In the genomic region with DNA sequence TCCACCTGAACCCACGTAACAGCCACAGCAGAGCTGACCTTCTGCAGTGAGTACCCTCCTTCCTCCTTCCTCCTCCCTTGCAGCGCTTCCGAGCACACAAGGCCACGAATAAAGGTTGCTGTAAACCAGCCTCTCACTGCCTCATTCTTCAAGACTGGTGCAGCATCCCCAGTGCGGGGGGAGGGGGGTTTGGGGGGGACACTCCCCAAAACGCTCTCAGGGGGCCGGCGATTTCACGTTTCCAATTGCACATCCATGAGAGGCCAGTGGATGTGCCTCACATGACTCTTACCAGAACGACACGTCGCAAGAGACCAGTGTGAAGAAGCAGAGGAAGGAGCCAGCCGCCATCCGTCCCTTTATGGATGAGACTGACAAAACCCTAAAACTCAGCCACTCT, we compare ENCODE assay signal across 20 cellular contexts.
"Had no signal": no experiment of that assay in that cellular context is flagged by ENCODE, and none has a peak within 500 bp of the region (broad histone marks: within the 10 kb centered on the region; RNA-seq: fewer than 3 reads in every experiment).

No MANE protein-coding gene starts in this region.

- H3K4me1 ChIP-seq: uterus had no signal

- H2AFZ ChIP-seq: hepatocyte had no signal

- H3K4me3 Mint-ChIP-seq: activated CD8-positive, alpha-beta T cell treated with anti-CD3 and anti-CD28 coated beads for 36 hours; activated naive CD8-positive, alpha-beta T cell treated with anti-CD3 and anti-CD28 coated beads for 36 hours; dendritic cell treated with granulocyte-macrophage colony-stimulating factor and Interleukin-4, amounts not matched to agents 40 ng/mL and 50 ng/mL, for 4 days; natural killer cell; T-helper 17 cell had no signal

- H3K4me2 ChIP-seq: hepatocyte had no signal

- H3K9me3 Mint-ChIP-seq: activated CD8-positive, alpha-beta T cell treated with anti-CD3 and anti-CD28 coated beads for 36 hours; activated naive CD8-positive, alpha-beta T cell treated with anti-CD3 and anti-CD28 coated beads for 36 hours; dendritic cell treated with granulocyte-macrophage colony-stimulating factor and Interleukin-4, amounts not matched to agents 40 ng/mL and 50 ng/mL, for 4 days; natural killer cell had no signal

- H3K36me3 ChIP-seq: uterus had no signal

- DNase-seq: activated CD4-positive, alpha-beta T cell treated with anti-CD3 and anti-CD28 coated beads for 4 hours; activated CD8-positive, alpha-beta T cell treated with anti-CD3 and anti-CD28 coated beads for 36 hours; activated gamma-delta T cell treated with Interleukin-2 at 50 U/mL for 16 hours; activated naive CD8-positive, alpha-beta T cell treated with anti-CD3 and anti-CD28 coated beads for 36 hours; activated T-cell treated with anti-CD3 and anti-CD28 coated beads, Interleukin-2, amount 50 U/mL, for 48 hours; brain microvascular endothelial cell; cerebellar nuclear complex; erythroblast; islet precursor cell; mammary epithelial cell; natural killer cell; psoas muscle; stimulated activated CD4-positive, alpha-beta T cell treated with anti-CD3 and anti-CD28 coated beads, Interleukin-1b, Interleukin-23, amount 100 ng/mL, for 48 hours; T-helper 17 cell; uterus had no signal

- ATAC-seq: activated CD8-positive, alpha-beta T cell treated with anti-CD3 and anti-CD28 coated beads for 36 hours; gastroesophageal sphincter; left lobe of liver; natural killer cell; psoas muscle; right lobe of liver; T-helper 17 cell had no signal

- H3K36me3 Mint-ChIP-seq: natural killer cell had no signal

- H3K27me3 Mint-ChIP-seq: activated CD8-positive, alpha-beta T cell treated with anti-CD3 and anti-CD28 coated beads for 36 hours; activated naive CD8-positive, alpha-beta T cell treated with anti-CD3 and anti-CD28 coated beads for 36 hours; dendritic cell treated with granulocyte-macrophage colony-stimulating factor and Interleukin-4, amounts not matched to agents 40 ng/mL and 50 ng/mL, for 4 days; T-helper 17 cell had no signal

- H3K4me3 ChIP-seq: gastroesophageal sphincter, hepatocyte, psoas muscle, right lobe of liver, uterus had no signal

- H3K27ac ChIP-seq: brain microvascular endothelial cell, hepatocyte, psoas muscle, right lobe of liver, uterus had no signal

- H3K27ac Mint-ChIP-seq: activated CD8-positive, alpha-beta T cell treated with anti-CD3 and anti-CD28 coated beads for 36 hours; activated naive CD8-positive, alpha-beta T cell treated with anti-CD3 and anti-CD28 coated beads for 36 hours; dendritic cell treated with granulocyte-macrophage colony-stimulating factor and Interleukin-4, amounts not matched to agents 40 ng/mL and 50 ng/mL, for 4 days; natural killer cell; T-helper 17 cell had no signal

- H3K9me3 ChIP-seq: gastroesophageal sphincter, psoas muscle, right lobe of liver, uterus had no signal

- H3K27me3 ChIP-seq: brain microvascular endothelial cell, gastroesophageal sphincter, hepatocyte, right lobe of liver, uterus had no signal
